In the genomic region with DNA sequence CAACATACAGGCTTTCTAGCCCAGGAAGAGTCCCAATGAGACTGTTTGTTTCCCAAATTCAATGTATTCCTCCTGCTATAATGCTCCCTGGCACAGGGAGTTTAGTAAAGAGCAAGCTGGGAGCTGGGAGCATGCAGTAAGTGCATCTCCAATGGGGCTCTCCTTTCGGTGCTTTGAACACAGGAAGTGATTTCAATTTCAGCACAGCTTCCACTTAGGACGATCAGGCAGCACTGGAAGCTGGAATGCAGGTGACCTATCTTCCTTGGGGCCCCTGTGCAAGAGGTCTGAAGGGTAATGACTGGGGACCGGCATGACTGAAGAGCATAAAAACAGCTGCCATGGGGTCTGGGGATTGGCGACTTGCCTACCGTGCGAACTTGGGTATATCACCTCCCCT, we compare ENCODE assay signal across 29 cellular contexts.
A peak's percentile ranks its signal among the peaks of the same experiment; 100 is the strongest.
DNase-seq lines count a peak whose midpoint lies in the region; ATAC-seq and TF ChIP-seq lines count a peak whose summit lies in the region.
"Had no signal": no experiment of that assay in that cellular context is flagged by ENCODE, and none has a peak within 500 bp of the region (broad histone marks: within the 10 kb centered on the region; RNA-seq: fewer than 3 reads in every experiment).

No MANE protein-coding gene starts in this region.

- H3K4me3 Mint-ChIP-seq in GM23338 = no peak overlapping the region
- H3K4me3 Mint-ChIP-seq: activated CD4-positive, alpha-beta T cell treated with anti-CD3 and anti-CD28 coated beads, Interleukin-2, amount 10 ng/mL, durations not matched to agents 7 days and 5 days; CD8-positive, alpha-beta memory T cell; IgD-negative memory B cell; neural crest cell; stimulated activated memory B cell treated with anti-CD40 and anti-IgM and Interleukin-4, amounts not matched to agents 10 μg/mL and 1 μg/mL and 100 μg/mL, for 72 hours had no signal

- peaks cover 18% of the 10 kb centered on the region for H3K9me3 ChIP-seq in OCI-LY7 (ENCODE audit: low read length)
- H3K9me3 ChIP-seq: BE2C, body of pancreas, upper lobe of left lung had no signal

- peaks cover 15% of the 10 kb centered on the region for H3K27me3 Mint-ChIP-seq in GM23338 (ENCODE audit: insufficient read depth, low read depth, poor library complexity)
- H3K27me3 Mint-ChIP-seq: activated CD4-positive, alpha-beta T cell treated with anti-CD3 and anti-CD28 coated beads, Interleukin-2, amount 10 ng/mL, durations not matched to agents 7 days and 5 days; stimulated activated memory B cell treated with anti-CD40 and anti-IgM and Interleukin-4, amounts not matched to agents 10 μg/mL and 1 μg/mL and 100 μg/mL, for 72 hours had no signal

- DNase-seq in NCI-H345 (lab: John Stamatoyannopoulos, UW) (peak; percentile 4), NCI-H345 treated with DMSO at 0.1 percent for 48 hours (lab: John Stamatoyannopoulos, UW; ENCODE audit: unreplicated experiment) (no peak), GM23338 (ENCODE audit: low spot score) (peak; percentile 66), OCI-LY7 (ENCODE audit: low spot score) (peak; percentile 15), left kidney (ENCODE audit: low read depth, low spot score) (peak; percentile 45)
- DNase-seq in effector CD4-positive, alpha-beta T cell = no peak
- DNase-seq in stimulated activated CD4-positive, alpha-beta T cell treated with anti-CD3 and anti-CD28 coated beads, Interleukin-2, amount 100 ng/mL, for 24 hours = no peak
- DNase-seq: activated CD4-positive, alpha-beta T cell treated with anti-CD3 and anti-CD28 coated beads, Interleukin-2, amount 10 ng/mL, durations not matched to agents 7 days and 5 days; activated naive CD4-positive, alpha-beta T cell; activated T-cell treated with anti-CD3 and anti-CD28 coated beads, Interleukin-2, amount 50 U/mL, for 48 hours; BE2C; body of pancreas; CD8-positive, alpha-beta memory T cell; DND-41; mammary epithelial cell; NCI-H1105; NCI-H1930; NCI-H446 treated with DMSO at 0.1 percent for 48 hours; PC-9; SHP77 treated with DMSO at 0.1 percent for 48 hours; stimulated activated CD4-positive, alpha-beta T cell treated with anti-CD3 and anti-CD28 coated beads, Interleukin-4, amount 100 ng/mL, for 4 hours; T1000; upper lobe of left lung had no signal

- POLR2A ChIA-PET in OCI-LY7 (lab: Charles Lee) = no interaction called here

- TF ChIP-seq POLR2A in GM18505 (IDR thresholded peaks at IDR 0.05; ENCODE audit: borderline replicate concordance, extremely low read depth, insufficient read depth, insufficient read length) = no peak

- H3K36me3 ChIP-seq in GM23338 (ENCODE audit: insufficient read depth) = 0 out of 2 replicates have a peak, but pooled peaks cover 3% of the 10 kb centered on the region
- H3K36me3 ChIP-seq in OCI-LY7 (ENCODE audit: insufficient read depth, low read length) = no peaks in the 10 kb centered on the region; the same call in 1 of the 2 replicates
- H3K36me3 ChIP-seq: BE2C, upper lobe of left lung had no signal

- no peaks in the 10 kb centered on the region for H3F3A ChIP-seq in GM23338 (replicated peaks; ENCODE audit: low read depth)

- no peaks in the 10 kb centered on the region for H3K27me3 ChIP-seq in GM23338 (ENCODE audit: insufficient read depth)
- H3K27me3 ChIP-seq: BE2C, body of pancreas, upper lobe of left lung had no signal

- BruUV-seq in OCI-LY7 (replicated peaks; lab: Mats Ljungman, UMichigan) = no TSS peak

- CTCF ChIA-PET in OCI-LY7 (lab: Charles Lee; ENCODE audit: unreplicated experiment) = no interaction called here

- H3K4me3 ChIP-seq in GM23338 = no peak overlapping the region
- no peak overlapping the region for H3K4me3 ChIP-seq in OCI-LY7 (ENCODE audit: low read depth, low read length, poor library complexity, severe bottlenecking)
- H3K4me3 ChIP-seq: body of pancreas, PC-9 had no signal

- peak overlapping the region; percentile 16 for H3K4me2 ChIP-seq in GM23338
- H3K4me2 ChIP-seq in OCI-LY7 (ENCODE audit: low read length) = peak overlapping the region; percentile 31
- H3K4me2 ChIP-seq: PC-9 had no signal

- H2AFZ ChIP-seq in GM23338 (no peak overlapping the region), OCI-LY7 (ENCODE audit: low read length) (no peak overlapping the region)
- H2AFZ ChIP-seq: parathyroid adenoma, PC-9 had no signal

- peak; percentile 12; the same call in 2 of the 3 replicates for ATAC-seq in GM23338
- no peak for ATAC-seq in GM18505 (IDR thresholded peaks at IDR 0.05; ENCODE audit: unreplicated experiment)
- ATAC-seq: body of pancreas; sciatic nerve; stimulated activated memory B cell treated with anti-CD40 and anti-IgM and Interleukin-4, amounts not matched to agents 10 μg/mL and 1 μg/mL and 100 μg/mL, for 72 hours had no signal

- H3K27ac Mint-ChIP-seq in GM23338 = peak overlapping the region; percentile 71
- H3K27ac Mint-ChIP-seq: activated CD4-positive, alpha-beta T cell treated with anti-CD3 and anti-CD28 coated beads, Interleukin-2, amount 10 ng/mL, durations not matched to agents 7 days and 5 days; CD8-positive, alpha-beta memory T cell; stimulated activated memory B cell treated with anti-CD40 and anti-IgM and Interleukin-4, amounts not matched to agents 10 μg/mL and 1 μg/mL and 100 μg/mL, for 72 hours had no signal

- H3K9me3 Mint-ChIP-seq in GM23338 = no peaks in the 10 kb centered on the region
- H3K9me3 Mint-ChIP-seq: neural crest cell had no signal

- intact Hi-C loops in OCI-LY7 (cut with micrococcal nuclease; ENCODE audit: unreplicated experiment) = loop anchor here (5.0 kb wide), 4 partner anchors 87 to 542 kb away; no protein-coding TSS in a partner anchor

- TF ChIP-seq CTCF in GM23338 (conservative IDR thresholded peaks at IDR 0.05; ENCODE audit: low read depth in 2 of 2) (no peak), OCI-LY7 (conservative IDR thresholded peaks at IDR 0.05; ENCODE audit: low read length) (no peak)

- H3K27ac ChIP-seq in GM23338 (ENCODE audit: low read depth) (peak overlapping the region; percentile 16), OCI-LY7 (ENCODE audit: low read depth, low read length, poor library complexity, severe bottlenecking) (no peak overlapping the region)
- H3K27ac ChIP-seq: body of pancreas, parathyroid adenoma, PC-9 had no signal

- peaks cover 88% of the 10 kb centered on the region for H3K4me1 Mint-ChIP-seq in GM23338
- H3K4me1 Mint-ChIP-seq: activated CD4-positive, alpha-beta T cell treated with anti-CD3 and anti-CD28 coated beads, Interleukin-2, amount 10 ng/mL, durations not matched to agents 7 days and 5 days; CD8-positive, alpha-beta memory T cell had no signal

- H3K79me2 ChIP-seq in GM23338 (replicated peaks; ENCODE audit: insufficient read depth) (peaks cover 96% of the 10 kb centered on the region), OCI-LY7 (ENCODE audit: insufficient read depth, low read depth, low read length) (peaks cover 10% of the 10 kb centered on the region; the same call in 1 of the 2 replicates)
- H3K79me2 ChIP-seq: parathyroid adenoma had no signal

- H3K9me2 ChIP-seq in GM23338 (ENCODE audit: insufficient read depth) = no peaks in the 10 kb centered on the region
- no peaks in the 10 kb centered on the region for H3K9me2 ChIP-seq in OCI-LY7 (ENCODE audit: insufficient read depth, low read length)

- H3K36me3 Mint-ChIP-seq in GM23338 (ENCODE audit: low read depth) = peaks cover 9% of the 10 kb centered on the region

- H3K4me1 ChIP-seq in GM23338 (ENCODE audit: insufficient read depth) (peaks cover 83% of the 10 kb centered on the region), OCI-LY7 (ENCODE audit: insufficient read depth, low read length, poor library complexity, severe bottlenecking) (peaks cover 53% of the 10 kb centered on the region)
- H3K4me1 ChIP-seq: BE2C, parathyroid adenoma had no signal

- H4K20me1 ChIP-seq in GM23338 (replicated peaks; ENCODE audit: insufficient read depth) (peaks cover 11% of the 10 kb centered on the region; the same call in 1 of the 2 replicates), OCI-LY7 (ENCODE audit: insufficient read depth, low read length) (no peaks in the 10 kb centered on the region)

Comparison
In these comparisons a context has a peak if more than half of its experiments do, and no peak if none do; other contexts are left out.
1. DNase-seq: peak in NCI-H345 (single experiment), GM23338 (single experiment), OCI-LY7 (single experiment) and left kidney (single experiment); none in NCI-H345 treated with DMSO at 0.1 percent for 48 hours (single experiment), effector CD4-positive, alpha-beta T cell (single experiment) and stimulated activated CD4-positive, alpha-beta T cell treated with anti-CD3 and anti-CD28 coated beads, Interleukin-2, amount 100 ng/mL, for 24 hours (0 of 2).